33 cellular contexts compared by ENCODE assay signal in genomic region chr16:1766701-1767100, GRCh38.
"Had no signal": no experiment of that assay in that cellular context is flagged by ENCODE, and none has a peak within 500 bp of the region (broad histone marks: within the 10 kb centered on the region; RNA-seq: fewer than 3 reads in every experiment).

No MANE protein-coding gene starts in this region.

- H3K9me3 Mint-ChIP-seq: activated B cell treated with CpG ODN at 0.5 μM for 24 hours; activated CD4-positive, alpha-beta memory T cell treated with anti-CD3 and anti-CD28 coated beads for 36 hours; activated CD4-positive, alpha-beta T cell treated with anti-CD3 and anti-CD28 coated beads, Interleukin-2, amount 10 ng/mL, durations not matched to agents 24 days and 14 days; activated CD8-positive, alpha-beta T cell treated with anti-CD3 and anti-CD28 coated beads for 36 hours; activated naive CD4-positive, alpha-beta T cell treated with anti-CD3 and anti-CD28 coated beads for 36 hours; activated naive CD4-positive, alpha-beta T cell treated with anti-CD3 and anti-CD28 coated beads, Interleukin-2, amount 50 U/mL, for 72 hours; activated naive CD8-positive, alpha-beta T cell treated with anti-CD3 and anti-CD28 coated beads for 36 hours; activated T-cell treated with anti-CD3 and anti-CD28 coated beads, Interleukin-2, amount 50 U/mL, for 4 hours; activated T-cell treated with anti-CD3 and anti-CD28 coated beads, Interleukin-2, amount 50 U/mL, for 72 hours; activated T-helper 1 cell treated with anti-CD3 and anti-CD28 coated beads, Interleukin-12 subunit alpha, Interleukin-12 subunit beta, Interleukin-2, Interleukin-4 antibody, amounts not matched to agents 30 ng/mL and 10 ng/mL and 1 ng/mL, durations not matched to agents 14 hours and 24 hours and 36 hours; activated T-helper 17 cell treated with anti-CD3 and anti-CD28 coated beads, Interleukin-2, amount 50 U/mL, for 72 hours; T-helper 1 cell treated with Interleukin-12 subunit alpha and Interleukin-12 subunit beta and Interleukin-4 antibody, amounts not matched to agents 30 μg/mL and 1 μg/mL, for 36 hours; T-helper 2 cell treated with Interferon-gamma antibody and Interleukin-4, amounts not matched to agents 5 μg/mL and 100 μg/mL, for 36 hours had no signal

- H3K9me3 ChIP-seq: adrenal gland, body of pancreas, breast epithelium had no signal

- H3K27ac Mint-ChIP-seq: activated B cell treated with CpG ODN at 0.5 μM for 24 hours; activated CD4-positive, alpha-beta memory T cell treated with anti-CD3 and anti-CD28 coated beads for 36 hours; activated CD4-positive, alpha-beta T cell treated with anti-CD3 and anti-CD28 coated beads, Interleukin-2, amount 10 ng/mL, durations not matched to agents 24 days and 14 days; activated CD8-positive, alpha-beta T cell treated with anti-CD3 and anti-CD28 coated beads for 36 hours; activated naive CD4-positive, alpha-beta T cell treated with anti-CD3 and anti-CD28 coated beads for 36 hours; activated naive CD4-positive, alpha-beta T cell treated with anti-CD3 and anti-CD28 coated beads, Interleukin-2, amount 50 U/mL, for 72 hours; activated naive CD8-positive, alpha-beta T cell treated with anti-CD3 and anti-CD28 coated beads for 36 hours; activated T-cell treated with anti-CD3 and anti-CD28 coated beads, Interleukin-2, amount 50 U/mL, for 72 hours; activated T-helper 1 cell treated with anti-CD3 and anti-CD28 coated beads, Interleukin-12 subunit alpha, Interleukin-12 subunit beta, Interleukin-2, Interleukin-4 antibody, amounts not matched to agents 30 ng/mL and 10 ng/mL and 1 ng/mL, durations not matched to agents 14 hours and 24 hours and 36 hours; activated T-helper 17 cell treated with anti-CD3 and anti-CD28 coated beads, Interleukin-2, amount 50 U/mL, for 72 hours; T-helper 1 cell treated with Interleukin-12 subunit alpha and Interleukin-12 subunit beta and Interleukin-4 antibody, amounts not matched to agents 30 μg/mL and 1 μg/mL, for 36 hours; T-helper 2 cell treated with Interferon-gamma antibody and Interleukin-4, amounts not matched to agents 5 μg/mL and 100 μg/mL, for 36 hours had no signal

- H3K27me3 ChIP-seq: adrenal gland, body of pancreas, brain microvascular endothelial cell, breast epithelium had no signal

- H3K27ac ChIP-seq: adrenal gland, body of pancreas, brain microvascular endothelial cell, breast epithelium, VCaP had no signal

- H3K4me3 ChIP-seq: adrenal gland, body of pancreas, breast epithelium had no signal

- H3K4me3 Mint-ChIP-seq: activated B cell treated with CpG ODN at 0.5 μM for 24 hours; activated CD4-positive, alpha-beta memory T cell treated with anti-CD3 and anti-CD28 coated beads for 36 hours; activated CD4-positive, alpha-beta T cell treated with anti-CD3 and anti-CD28 coated beads, Interleukin-2, amount 10 ng/mL, durations not matched to agents 24 days and 14 days; activated CD8-positive, alpha-beta T cell treated with anti-CD3 and anti-CD28 coated beads for 36 hours; activated naive CD4-positive, alpha-beta T cell treated with anti-CD3 and anti-CD28 coated beads for 36 hours; activated naive CD8-positive, alpha-beta T cell treated with anti-CD3 and anti-CD28 coated beads for 36 hours; activated T-cell treated with anti-CD3 and anti-CD28 coated beads, Interleukin-2, amount 50 U/mL, for 4 hours; activated T-cell treated with anti-CD3 and anti-CD28 coated beads, Interleukin-2, amount 50 U/mL, for 72 hours; activated T-helper 1 cell treated with anti-CD3 and anti-CD28 coated beads, Interleukin-12 subunit alpha, Interleukin-12 subunit beta, Interleukin-2, Interleukin-4 antibody, amounts not matched to agents 30 ng/mL and 10 ng/mL and 1 ng/mL, durations not matched to agents 14 hours and 24 hours and 36 hours; activated T-helper 17 cell treated with anti-CD3 and anti-CD28 coated beads, Interleukin-2, amount 50 U/mL, for 72 hours; T-helper 1 cell treated with Interleukin-12 subunit alpha and Interleukin-12 subunit beta and Interleukin-4 antibody, amounts not matched to agents 30 μg/mL and 1 μg/mL, for 36 hours; T-helper 2 cell treated with Interferon-gamma antibody and Interleukin-4, amounts not matched to agents 5 μg/mL and 100 μg/mL, for 36 hours had no signal

- ATAC-seq: activated CD8-positive, alpha-beta T cell treated with anti-CD3 and anti-CD28 coated beads for 36 hours; activated naive CD4-positive, alpha-beta T cell treated with anti-CD3 and anti-CD28 coated beads, Interleukin-2, amount 50 U/mL, for 72 hours; activated T-cell treated with anti-CD3 and anti-CD28 coated beads, Interleukin-2, amount 50 U/mL, for 4 hours; activated T-cell treated with anti-CD3 and anti-CD28 coated beads, Interleukin-2, amount 50 U/mL, for 72 hours; activated T-helper 17 cell treated with anti-CD3 and anti-CD28 coated beads, Interleukin-2, amount 50 U/mL, for 72 hours; body of pancreas had no signal

- DNase-seq: activated B cell treated with CpG ODN at 0.5 μM for 24 hours; activated CD4-positive, alpha-beta memory T cell treated with anti-CD3 and anti-CD28 coated beads for 36 hours; activated CD4-positive, alpha-beta T cell treated with anti-CD3 and anti-CD28 coated beads for 4 hours; activated CD4-positive, alpha-beta T cell treated with anti-CD3 and anti-CD28 coated beads, Interleukin-2, amount 10 ng/mL, durations not matched to agents 24 days and 14 days; activated CD4-positive, alpha-beta T cell treated with anti-CD3 and anti-CD28 coated beads, Interleukin-2, amount 50 U/mL, for 1 hour; activated CD4-positive, alpha-beta T cell treated with anti-CD3 and anti-CD28 coated beads, Interleukin-2, amount 50 U/mL, for 4 hours; activated CD4-positive, CD25-positive, alpha-beta regulatory T cell treated with anti-CD3 and anti-CD28 coated beads, Interleukin-2, amount 50 U/mL, for 72 hours; activated CD8-positive, alpha-beta memory T cell treated with anti-CD3 and anti-CD28 coated beads, Interleukin-2, amount 50 U/mL, for 4 hours; activated CD8-positive, alpha-beta T cell treated with anti-CD3 and anti-CD28 coated beads for 36 hours; activated effector memory CD4-positive, alpha-beta T cell treated with anti-CD3 and anti-CD28 coated beads, Interleukin-2, amount 50 U/mL, for 16 hours; activated gamma-delta T cell treated with Interleukin-2 at 50 U/mL for 16 hours; activated naive CD4-positive, alpha-beta T cell; activated naive CD4-positive, alpha-beta T cell treated with anti-CD3 and anti-CD28 coated beads for 36 hours; activated naive CD4-positive, alpha-beta T cell treated with anti-CD3 and anti-CD28 coated beads, Interleukin-2, amount 50 U/mL, for 16 hours; activated naive CD8-positive, alpha-beta T cell treated with anti-CD3 and anti-CD28 coated beads for 36 hours; activated T-cell treated with anti-CD3 and anti-CD28 coated beads, Interleukin-2, amount 50 U/mL, for 4 hours; activated T-cell treated with anti-CD3 and anti-CD28 coated beads, Interleukin-2, amount 50 U/mL, for 72 hours; adrenal gland; amniotic stem cell; aorta; body of pancreas; brain microvascular endothelial cell; central memory CD4-positive, alpha-beta T cell; T-helper 1 cell; T-helper 2 cell; T-helper 9 cell had no signal

- H3K27me3 Mint-ChIP-seq: activated B cell treated with CpG ODN at 0.5 μM for 24 hours; activated CD4-positive, alpha-beta memory T cell treated with anti-CD3 and anti-CD28 coated beads for 36 hours; activated CD4-positive, alpha-beta T cell treated with anti-CD3 and anti-CD28 coated beads, Interleukin-2, amount 10 ng/mL, durations not matched to agents 24 days and 14 days; activated CD8-positive, alpha-beta T cell treated with anti-CD3 and anti-CD28 coated beads for 36 hours; activated naive CD8-positive, alpha-beta T cell treated with anti-CD3 and anti-CD28 coated beads for 36 hours; activated T-helper 17 cell treated with anti-CD3 and anti-CD28 coated beads, Interleukin-2, amount 50 U/mL, for 72 hours had no signal
